22 cellular contexts compared by ENCODE assay signal in the genomic region with DNA sequence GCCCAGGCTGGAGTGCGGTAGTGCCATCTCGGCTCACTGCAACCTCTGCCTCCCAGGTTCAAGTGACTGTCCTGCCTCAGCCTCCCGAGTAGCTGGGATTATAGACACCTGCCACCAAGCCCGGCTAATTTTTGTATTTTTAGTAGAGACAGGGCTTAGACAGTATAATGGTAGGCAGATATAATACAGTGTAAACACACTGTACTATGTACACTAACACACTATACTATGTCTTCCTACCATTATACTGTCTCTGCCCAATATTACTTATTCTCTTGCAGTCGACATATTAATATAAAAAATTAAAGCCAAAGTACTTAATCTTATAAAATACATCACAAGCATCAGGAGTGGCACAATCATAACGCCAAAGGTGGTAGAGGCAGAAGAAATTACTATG. TPM values are rescaled to one million over a fixed set of nuclear protein-coding genes. Genes with fewer than 3 reads are reported as not detected.
"Had no signal": no experiment of that assay in that cellular context is flagged by ENCODE, and none has a peak within 500 bp of the region (broad histone marks: within the 10 kb centered on the region; RNA-seq: fewer than 3 reads in every experiment).

No MANE protein-coding gene starts in this region.

- H3K9me3 Mint-ChIP-seq: activated CD4-positive, alpha-beta memory T cell treated with anti-CD3 and anti-CD28 coated beads, Interleukin-2, amount 10 ng/mL, durations not matched to agents 7 days and 5 days; dendritic cell treated with granulocyte-macrophage colony-stimulating factor and Interleukin-4, amounts not matched to agents 40 ng/mL and 50 ng/mL, for 4 days; effector memory CD8-positive, alpha-beta T cell; stimulated activated naive CD8-positive, alpha-beta T cell treated with anti-CD3 and anti-CD28 coated beads, Interleukin-15, Interleukin-2, amounts not matched to agents 100 ng/mL and 50 ng/mL, for 24 hours had no signal

- FAIRE-seq: keratinocyte, small intestine, TTC549 had no signal

- ATAC-seq: effector memory CD8-positive, alpha-beta T cell; left lobe of liver; naive thymus-derived CD4-positive, alpha-beta T cell; WTC11 had no signal

- H3K27me3 ChIP-seq: testis had no signal

- H3K27ac Mint-ChIP-seq: activated CD4-positive, alpha-beta memory T cell treated with anti-CD3 and anti-CD28 coated beads, Interleukin-2, amount 10 ng/mL, durations not matched to agents 7 days and 5 days; activated naive CD8-positive, alpha-beta T cell treated with anti-CD3 and anti-CD28 coated beads for 36 hours; activated T-cell treated with anti-CD3 and anti-CD28 coated beads, Interleukin-2, amount 50 U/mL, for 24 hours; dendritic cell treated with granulocyte-macrophage colony-stimulating factor and Interleukin-4, amounts not matched to agents 40 ng/mL and 50 ng/mL, for 4 days; effector memory CD8-positive, alpha-beta T cell; naive thymus-derived CD4-positive, alpha-beta T cell; stimulated activated naive CD8-positive, alpha-beta T cell treated with anti-CD3 and anti-CD28 coated beads, Interleukin-15, Interleukin-2, amounts not matched to agents 100 ng/mL and 50 ng/mL, for 24 hours; WTC11 had no signal

- H3K4me3 Mint-ChIP-seq: activated CD4-positive, alpha-beta memory T cell treated with anti-CD3 and anti-CD28 coated beads, Interleukin-2, amount 10 ng/mL, durations not matched to agents 7 days and 5 days; activated naive CD8-positive, alpha-beta T cell treated with anti-CD3 and anti-CD28 coated beads for 36 hours; activated T-cell treated with anti-CD3 and anti-CD28 coated beads, Interleukin-2, amount 50 U/mL, for 24 hours; dendritic cell treated with granulocyte-macrophage colony-stimulating factor and Interleukin-4, amounts not matched to agents 40 ng/mL and 50 ng/mL, for 4 days; effector memory CD8-positive, alpha-beta T cell; stimulated activated naive CD8-positive, alpha-beta T cell treated with anti-CD3 and anti-CD28 coated beads, Interleukin-15, Interleukin-2, amounts not matched to agents 100 ng/mL and 50 ng/mL, for 24 hours; WTC11 had no signal

- H3K4me1 Mint-ChIP-seq: activated CD4-positive, alpha-beta memory T cell treated with anti-CD3 and anti-CD28 coated beads, Interleukin-2, amount 10 ng/mL, durations not matched to agents 7 days and 5 days; activated naive CD8-positive, alpha-beta T cell treated with anti-CD3 and anti-CD28 coated beads for 36 hours; naive thymus-derived CD4-positive, alpha-beta T cell; WTC11 had no signal

- H3K9me3 ChIP-seq: testis had no signal

- H3K27me3 Mint-ChIP-seq: activated CD4-positive, alpha-beta memory T cell treated with anti-CD3 and anti-CD28 coated beads, Interleukin-2, amount 10 ng/mL, durations not matched to agents 7 days and 5 days; activated naive CD8-positive, alpha-beta T cell treated with anti-CD3 and anti-CD28 coated beads for 36 hours; activated T-cell treated with anti-CD3 and anti-CD28 coated beads, Interleukin-2, amount 50 U/mL, for 24 hours; dendritic cell treated with granulocyte-macrophage colony-stimulating factor and Interleukin-4, amounts not matched to agents 40 ng/mL and 50 ng/mL, for 4 days; effector memory CD8-positive, alpha-beta T cell; naive thymus-derived CD4-positive, alpha-beta T cell; stimulated activated naive CD8-positive, alpha-beta T cell treated with anti-CD3 and anti-CD28 coated beads, Interleukin-15, Interleukin-2, amounts not matched to agents 100 ng/mL and 50 ng/mL, for 24 hours had no signal

- H3K4me3 ChIP-seq: testis had no signal

- DNase-seq: activated CD4-positive, alpha-beta memory T cell treated with anti-CD3 and anti-CD28 coated beads, Interleukin-2, amount 10 ng/mL, durations not matched to agents 7 days and 5 days; activated CD4-positive, alpha-beta T cell treated with anti-CD3 and anti-CD28 coated beads for 4 hours; activated gamma-delta T cell treated with Interleukin-2 at 50 U/mL for 16 hours; activated naive CD8-positive, alpha-beta T cell treated with anti-CD3 and anti-CD28 coated beads for 36 hours; activated T-cell treated with anti-CD3 and anti-CD28 coated beads, Interleukin-2, amount 50 U/mL, for 24 hours; effector memory CD8-positive, alpha-beta T cell; hippocampal formation; mammary epithelial cell; naive thymus-derived CD4-positive, alpha-beta T cell; small intestine; SW 1271; testis had no signal

RNA-seq across cellular contexts. Expression of a gene that starts 45.6 kb away (rescaled TPM):
- total RNA-seq: activated CD4-positive, alpha-beta memory T cell treated with anti-CD3 and anti-CD28 coated beads, Interleukin-2, amount 10 ng/mL, durations not matched to agents 7 days and 5 days; activated naive CD8-positive, alpha-beta T cell treated with anti-CD3 and anti-CD28 coated beads for 36 hours; left lobe of liver; mammary epithelial cell; mononuclear cell; posterior vena cava; T-helper 2 cell treated with Interferon-gamma antibody and Interleukin-4, amounts not matched to agents 100 ng/mL and 5 ng/mL, for 36 hours; urinary bladder; WTC11 had no signal
- polyA plus RNA-seq: keratinocyte; mammary epithelial cell; naive thymus-derived CD4-positive, alpha-beta T cell; small intestine; urinary bladder had no signal
